In the genomic region with DNA sequence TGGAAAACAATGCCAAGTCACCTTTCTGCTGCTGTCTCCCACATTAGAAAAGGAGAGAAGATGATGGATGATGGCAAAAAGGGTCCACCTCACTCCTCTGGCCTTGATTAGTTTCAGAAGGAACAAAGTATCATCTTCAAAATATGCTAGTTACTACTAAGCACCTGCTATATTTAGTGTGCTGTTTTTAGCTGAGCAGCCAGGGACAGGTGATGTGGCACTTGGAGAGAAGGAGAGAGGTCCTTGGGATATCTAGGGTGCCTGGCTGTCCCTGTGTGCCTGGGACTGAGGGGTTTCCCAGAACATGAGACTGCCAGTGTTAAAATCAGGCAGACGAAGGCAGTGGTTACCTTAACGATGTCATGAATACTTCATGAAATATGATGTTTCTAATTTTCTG, we compare ENCODE assay signal across 25 cellular contexts.
"Had no signal": no experiment of that assay in that cellular context is flagged by ENCODE, and none has a peak within 500 bp of the region (broad histone marks: within the 10 kb centered on the region; RNA-seq: fewer than 3 reads in every experiment).

No MANE protein-coding gene starts in this region.

- H3K4me1 ChIP-seq: breast epithelium had no signal

- FAIRE-seq: colon, frontal cortex had no signal

- H3K27me3 ChIP-seq: ascending aorta, breast epithelium, esophagus squamous epithelium had no signal

- H3K4me3 ChIP-seq: ascending aorta, breast epithelium, esophagus squamous epithelium had no signal

- H3K27ac ChIP-seq: ascending aorta, breast epithelium had no signal

- H3K36me3 ChIP-seq: ascending aorta, breast epithelium, esophagus squamous epithelium had no signal

- DNase-seq: activated CD4-positive, alpha-beta memory T cell treated with anti-CD3 and anti-CD28 coated beads, Interleukin-2, amount 10 ng/mL, durations not matched to agents 7 days and 5 days; activated CD4-positive, alpha-beta T cell treated with anti-CD3 and anti-CD28 coated beads for 1 hour; activated CD4-positive, alpha-beta T cell treated with anti-CD3 and anti-CD28 coated beads for 4 hours; activated CD4-positive, alpha-beta T cell treated with anti-CD3 and anti-CD28 coated beads, Interleukin-2, amount 10 ng/mL, durations not matched to agents 7 days and 5 days; activated CD4-positive, alpha-beta T cell treated with anti-CD3 and anti-CD28 coated beads, Interleukin-2, amount 50 U/mL, for 4 hours; activated CD8-positive, alpha-beta memory T cell treated with anti-CD3 and anti-CD28 coated beads, Interleukin-2, amount 50 U/mL, for 48 hours; activated gamma-delta T cell; activated naive CD4-positive, alpha-beta T cell; activated naive CD4-positive, alpha-beta T cell treated with anti-CD3 and anti-CD28 coated beads, Interleukin-2, amount 10 ng/mL, durations not matched to agents 7 days and 5 days; activated naive CD8-positive, alpha-beta T cell treated with anti-CD3 and anti-CD28 coated beads, Interleukin-2, amount 10 ng/mL, durations not matched to agents 7 days and 5 days; activated T-cell treated with anti-CD3 and anti-CD28 coated beads for 4 hours; activated T-cell treated with anti-CD3 and anti-CD28 coated beads, Interleukin-2, amount 50 U/mL, for 24 hours; activated T-cell treated with anti-CD3 and anti-CD28 coated beads, Interleukin-2, amount 50 U/mL, for 72 hours; caudate nucleus; cortex of kidney; dermis blood vessel endothelial cell; effector CD4-positive, alpha-beta T cell; effector memory CD8-positive, alpha-beta T cell; esophagus squamous epithelium; head of caudate nucleus; T-helper 2 cell had no signal

- H3K9me3 ChIP-seq: ascending aorta, breast epithelium, esophagus squamous epithelium had no signal
